ENCODE assay signal across 8 cellular contexts in the genomic region with DNA sequence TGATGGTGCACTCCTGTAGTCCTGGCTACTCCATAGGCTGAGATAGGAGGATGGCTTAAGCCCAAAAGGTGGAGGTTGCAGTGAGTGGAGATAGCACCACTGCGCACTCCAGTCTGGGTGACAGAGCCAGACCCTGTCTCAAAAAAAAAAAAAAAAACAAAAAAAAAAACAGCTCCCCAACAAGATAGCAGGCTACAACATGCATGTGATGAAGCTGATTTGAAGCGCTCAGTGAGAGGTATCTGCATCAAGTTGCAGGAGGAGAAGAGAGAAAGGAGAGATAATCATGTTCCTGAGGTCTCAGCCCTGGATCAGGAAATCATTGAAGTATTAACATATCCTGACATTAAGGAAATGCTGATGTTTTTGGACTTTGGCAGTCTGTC. TPM values are rescaled to one million over a fixed set of nuclear protein-coding genes. Genes with fewer than 3 reads are reported as not detected.
DNase-seq lines count a peak whose midpoint lies in the region; ATAC-seq, FAIRE-seq and TF ChIP-seq lines count a peak whose summit lies in the region.

No MANE protein-coding gene starts in this region.

- intact Hi-C loops in K562 (cut with micrococcal nuclease) = no loop called here

- DNase-seq in T-helper 1 cell = no peak
- peak; percentile 26 to 64 (median 40) for DNase-seq in K562 (ENCODE audit: extremely low read depth in 1 of 4, low spot score in 3 of 4)
- DNase-seq in hepatocyte (ENCODE audit: low spot score) = no peak
- no peak for DNase-seq in retina
- DNase-seq in middle frontal gyrus (ENCODE audit: extremely low spot score, low spot score) = no peak

- H3K4me2 ChIP-seq in Loucy (ENCODE audit: low read depth, low read length, poor library complexity, severe bottlenecking) (no peak overlapping the region), K562 (ENCODE audit: insufficient read depth, low read length) (peak overlapping the region; percentile 66), neural cell (ENCODE audit: low read length) (no peak overlapping the region), hepatocyte (no peak overlapping the region)

- in situ Hi-C loops in K562 (cut with MboI) = loop anchor here (10.0 kb wide), 1 partner anchor 652 kb away; no protein-coding TSS in a partner anchor

- BruUV-seq in K562 (replicated peaks; lab: Mats Ljungman, UMichigan) = no TSS peak

- TF ChIP-seq POLR2A in K562 (conservative IDR thresholded peaks at IDR 0.05) = no peak

- no peaks in the 10 kb centered on the region for H3K9me1 ChIP-seq in K562 (ENCODE audit: control insufficient read depth, insufficient read depth, low read length)

- H3K4me3 Mint-ChIP-seq in T-helper 1 cell treated with Interleukin-12 subunit alpha and Interleukin-12 subunit beta and Interleukin-4 antibody, amounts not matched to agents 30 μg/mL and 1 μg/mL, for 36 hours = peak overlapping the region; percentile 99

- FAIRE-seq in K562 (lab: Jason Lieb, UNC) = no peak

- H3K27ac Mint-ChIP-seq in T-helper 1 cell treated with Interleukin-12 subunit alpha and Interleukin-12 subunit beta and Interleukin-4 antibody, amounts not matched to agents 30 μg/mL and 1 μg/mL, for 36 hours = no peak overlapping the region

- peak; percentile 47 for ATAC-seq in K562

- no peak for TF ChIP-seq RAD21 in K562 (CRISPR knock-in tag; conservative IDR thresholded peaks at IDR 0.05 in 1 of 2, IDR thresholded peaks at IDR 0.05 in 1 of 2)
- no peak for TF ChIP-seq RAD21 in neural cell (conservative IDR thresholded peaks at IDR 0.05)

- H3K9me3 ChIP-seq in Loucy (ENCODE audit: insufficient read depth, low read depth, low read length) (no peaks in the 10 kb centered on the region), K562 (replicated peaks; ENCODE audit: control insufficient read depth, insufficient read depth, low read depth, low read length) (no peaks in the 10 kb centered on the region), neural cell (ENCODE audit: low read length) (no peaks in the 10 kb centered on the region), hepatocyte (ENCODE audit: low read depth) (no peaks in the 10 kb centered on the region)

- CTCF ChIA-PET in K562 (lab: Yijun Ruan, JAX; ENCODE audit: low intra/inter-chr PET ratio) = no interaction called here

- no peaks in the 10 kb centered on the region for H3K9me3 Mint-ChIP-seq in T-helper 1 cell treated with Interleukin-12 subunit alpha and Interleukin-12 subunit beta and Interleukin-4 antibody, amounts not matched to agents 30 μg/mL and 1 μg/mL, for 36 hours

- no peak for TF ChIP-seq CTCF in Loucy (conservative IDR thresholded peaks at IDR 0.05; ENCODE audit: low read length)
- no peak for TF ChIP-seq CTCF in K562 (IDR thresholded peaks at IDR 0.05 in 2 of 3, conservative IDR thresholded peaks at IDR 0.05 in 1 of 3; ENCODE audit: insufficient read depth in 2 of 3, low read depth in 1 of 3, low read length in 3 of 3)
- no peak for TF ChIP-seq CTCF in neural cell (IDR thresholded peaks at IDR 0.05; ENCODE audit: poor library complexity, severe bottlenecking)
- TF ChIP-seq CTCF in hepatocyte (IDR thresholded peaks at IDR 0.05; ENCODE audit: poor library complexity) = no peak

- peaks cover 18% of the 10 kb centered on the region for H3K4me1 Mint-ChIP-seq in T-helper 1 cell treated with Interleukin-12 subunit alpha and Interleukin-12 subunit beta and Interleukin-4 antibody, amounts not matched to agents 30 μg/mL and 1 μg/mL, for 36 hours (ENCODE audit: low read depth)

- H2AFZ ChIP-seq in Loucy (ENCODE audit: low read length) = peak overlapping the region; percentile 71
- H2AFZ ChIP-seq in K562 (ENCODE audit: low read depth, low read length) = peak overlapping the region; percentile 93
- no peak overlapping the region for H2AFZ ChIP-seq in neural cell (ENCODE audit: low read depth, low read length)
- H2AFZ ChIP-seq in hepatocyte = no peak overlapping the region

- H3K9ac ChIP-seq in Loucy (ENCODE audit: low read depth, low read length, poor library complexity, severe bottlenecking) (peak overlapping the region; percentile 98), K562 (ENCODE audit: insufficient read depth in 1 of 2, low read depth in 2 of 2, low read length in 2 of 2) (peak overlapping the region in 1 of 2 experiments; percentile 98; a peak in 2 of 4 replicates), neural cell (ENCODE audit: low read length) (peak overlapping the region; percentile 74)

- H3K4me1 ChIP-seq in Loucy (ENCODE audit: insufficient read depth, low read length, poor library complexity, severe bottlenecking) (peaks cover 15% of the 10 kb centered on the region), K562 (replicated peaks in 1 of 2; ENCODE audit: control insufficient read depth in 2 of 2, insufficient read depth in 2 of 2, low read length in 2 of 2) (peaks cover 10 to 18% of the 10 kb centered on the region in 2 experiments; a peak in 4 of 5 replicates), hepatocyte (ENCODE audit: insufficient read depth) (peaks cover 7% of the 10 kb centered on the region)

- H3F3A ChIP-seq in Loucy (ENCODE audit: low read depth) (no peaks in the 10 kb centered on the region), neural cell (ENCODE audit: insufficient read depth, low read length, poor library complexity, severe bottlenecking) (no peaks in the 10 kb centered on the region)

- peak overlapping the region; percentile 95 for H3K27ac ChIP-seq in K562 (ENCODE audit: extremely low read depth, low read depth, low read length)
- H3K27ac ChIP-seq in neural cell (ENCODE audit: low read length) = peak overlapping the region; percentile 26
- H3K27ac ChIP-seq in hepatocyte = no peak overlapping the region

- POLR2A ChIA-PET in K562 (lab: Yijun Ruan, JAX) = interaction anchor here (0.6 to 2.1 kb wide), 18 partner anchors 9 to 381 kb away, joined by 3 to 18 read pairs (median 4); partner anchors contain the start of gene RPP25

- peaks cover 2% of the 10 kb centered on the region for H3K36me3 Mint-ChIP-seq in T-helper 1 cell treated with Interleukin-12 subunit alpha and Interleukin-12 subunit beta and Interleukin-4 antibody, amounts not matched to agents 30 μg/mL and 1 μg/mL, for 36 hours (ENCODE audit: low read depth)

- H3K9me2 ChIP-seq in Loucy (replicated peaks; ENCODE audit: low read depth, low read length) (no peaks in the 10 kb centered on the region), neural cell (ENCODE audit: insufficient read depth, low read length) (no peaks in the 10 kb centered on the region), hepatocyte (replicated peaks; ENCODE audit: insufficient read depth) (no peaks in the 10 kb centered on the region)

- no peak overlapping the region for H3K4me3 ChIP-seq in Loucy (ENCODE audit: low read length, poor library complexity, severe bottlenecking)
- H3K4me3 ChIP-seq in K562 = no peak overlapping the region
- no peak overlapping the region for H3K4me3 ChIP-seq in neural cell (ENCODE audit: low read length)
- H3K4me3 ChIP-seq in hepatocyte = no peak overlapping the region

- peaks cover 19% of the 10 kb centered on the region for H3K79me2 ChIP-seq in Loucy (ENCODE audit: insufficient read depth, low read length)
- H3K79me2 ChIP-seq in K562 (ENCODE audit: control insufficient read depth, insufficient read depth, low read length) = peaks cover 19% of the 10 kb centered on the region
- H3K79me2 ChIP-seq in neural cell (replicated peaks; ENCODE audit: insufficient read depth, low read length) = peaks cover 4% of the 10 kb centered on the region
- peaks cover 21% of the 10 kb centered on the region for H3K79me2 ChIP-seq in hepatocyte

- no peaks in the 10 kb centered on the region for H4K20me1 ChIP-seq in Loucy (ENCODE audit: insufficient read depth, low read length, poor library complexity, severe bottlenecking)
- H4K20me1 ChIP-seq in K562 (replicated peaks; ENCODE audit: control insufficient read depth, insufficient read depth, low read length) = no peaks in the 10 kb centered on the region
- no peaks in the 10 kb centered on the region for H4K20me1 ChIP-seq in neural cell (ENCODE audit: insufficient read depth)
- H4K20me1 ChIP-seq in hepatocyte (ENCODE audit: insufficient read depth, poor library complexity, severe bottlenecking) = no peaks in the 10 kb centered on the region

- H3K27me3 ChIP-seq in Loucy (ENCODE audit: insufficient read depth, low read length, poor library complexity, severe bottlenecking) (no peaks in the 10 kb centered on the region), K562 (ENCODE audit: control insufficient read depth in 2 of 2, insufficient read depth in 2 of 2, low read length in 2 of 2) (no peaks in the 10 kb centered on the region; a peak in 1 of 5 replicates), neural cell (ENCODE audit: insufficient read depth, low read depth, low read length) (no peaks in the 10 kb centered on the region), hepatocyte (no peaks in the 10 kb centered on the region)

- TF ChIP-seq EP300 in K562 (IDR thresholded peaks at IDR 0.05; ENCODE audit: low read length) = no peak
- no peak for TF ChIP-seq EP300 in neural cell (conservative IDR thresholded peaks at IDR 0.05; ENCODE audit: poor library complexity, severe bottlenecking)

- H3K36me3 ChIP-seq in Loucy (ENCODE audit: insufficient read depth, low read length) (no peaks in the 10 kb centered on the region), K562 (ENCODE audit: control insufficient read depth, insufficient read depth, low read length) (peaks cover 12% of the 10 kb centered on the region), neural cell (ENCODE audit: insufficient read depth, low read length) (no peaks in the 10 kb centered on the region), hepatocyte (replicated peaks; ENCODE audit: insufficient read depth, low read depth) (no peaks in the 10 kb centered on the region)

- 21% methylated on average over 2 of the region's 2 CpGs for WGBS in K562 (ENCODE audit: insufficient coverage, low coverage, missing lambda C conversion rate)
- WGBS in hepatocyte (ENCODE audit: low lambda C conversion rate, missing lambda C conversion rate) = 94% methylated on average over 2 of the region's 2 CpGs

- H3K27me3 Mint-ChIP-seq in T-helper 1 cell treated with Interleukin-12 subunit alpha and Interleukin-12 subunit beta and Interleukin-4 antibody, amounts not matched to agents 30 μg/mL and 1 μg/mL, for 36 hours (ENCODE audit: low read depth) = no peaks in the 10 kb centered on the region

RNA-seq across cellular contexts. Expression of gene PPCDC, which starts 0.6 kb away (rescaled TPM):
- total RNA-seq in K562 (2011; cell fraction: chromatin; rRNA removed; ENCODE audit: low replicate concordance) = 20.0 and 54.1 TPM in 2 replicates
- total RNA-seq in K562 (2011; cell fraction: nucleolus; rRNA removed) = 31.7 TPM in 2 replicates
- total RNA-seq in K562 (2011; cell fraction: nucleoplasm; rRNA removed) = 24.1 and 30.8 TPM in 2 replicates
- 16.3 and 17.1 TPM in 2 replicates for total RNA-seq in K562 (2014; rRNA removed)
- 6.4 and 10.9 TPM in 2 replicates for total RNA-seq in K562 (2014; rRNA removed; fragmentation: Illumina TruSeq; extraction: Trizol)
- 9.7 and 13.5 TPM in 2 replicates for total RNA-seq in K562 (2015; rRNA removed; fragmentation: Illumina TruSeq; extraction: Trizol)
- total RNA-seq in K562 (2021) = 15.2 and 16.7 TPM in 2 replicates
- polyA plus RNA-seq in K562 (2011; rRNA removed) = 16.7 and 17.9 TPM in 2 replicates
- polyA plus RNA-seq in K562 (2011; cell fraction: cytosol; rRNA removed) = 26.9 and 55.6 TPM in 2 replicates
- polyA plus RNA-seq in K562 (2011; cell fraction: nucleus; rRNA removed) = 22.7 and 31.8 TPM in 2 replicates
- polyA plus RNA-seq in K562 (2012) = 11.4 and 15.7 TPM in 2 replicates
- 21.7 and 24.9 TPM in 2 replicates for polyA plus RNA-seq in K562 (2014; fragmentation: Illumina TruSeq; extraction: Trizol)
- 10 to 100 TPM; 50.0 to 53.6 TPM for polyA plus RNA-seq in K562 (2014; fragmentation: Nextera tagmentation; extraction: Ambion mirVana)
- polyA plus RNA-seq in K562 (2014; rRNA removed) = 34.8 and 41.6 TPM in 2 replicates
- polyA minus RNA-seq in K562 (2011; rRNA and poly(A)+ RNA removed) = 6.7 and 7.8 TPM in 2 replicates
- polyA minus RNA-seq in K562 (2011; cell fraction: cytosol; rRNA and poly(A)+ RNA removed) = 6.4 and 9.0 TPM in 2 replicates
- 12.3 and 15.2 TPM in 2 replicates for polyA minus RNA-seq in K562 (2011; cell fraction: nucleus; rRNA and poly(A)+ RNA removed)
- 9.0 and 13.6 TPM in 2 replicates for polyA plus RNA-seq in neural cell
- 7.1 and 8.2 TPM in 2 replicates for polyA minus RNA-seq in neural cell
- 16.4 and 20.8 TPM in 2 replicates for total RNA-seq in hepatocyte
- 17.8 and 21.1 TPM in 2 replicates for polyA plus RNA-seq in hepatocyte

RNA-seq across cellular contexts. Expression of gene SCAMP5, which starts 27.4 kb away (rescaled TPM):
- total RNA-seq in K562 (2011; cell fraction: chromatin; rRNA removed; ENCODE audit: low replicate concordance) = not detected in 2 replicates
- 0.33 TPM in 1 of 2 replicates, not detected in the other for total RNA-seq in K562 (2011; cell fraction: nucleolus; rRNA removed)
- not detected in 2 replicates for total RNA-seq in K562 (2011; cell fraction: nucleoplasm; rRNA removed)
- total RNA-seq in K562 (2014; rRNA removed) (not detected in 2 replicates), K562 (2014; rRNA removed; fragmentation: Illumina TruSeq; extraction: Trizol) (not detected in 2 replicates), K562 (2015; rRNA removed; fragmentation: Illumina TruSeq; extraction: Trizol) (0.08 and 0.11 TPM in 2 replicates), K562 (2021) (0.27 and 0.31 TPM in 2 replicates), hepatocyte (17.8 and 18.8 TPM in 2 replicates)
- polyA plus RNA-seq in K562 (2011; rRNA removed) (0.24 and 0.29 TPM in 2 replicates), K562 (2014; fragmentation: Illumina TruSeq; extraction: Trizol) (0.09 and 0.15 TPM in 2 replicates), K562 (2014; fragmentation: Nextera tagmentation; extraction: Ambion mirVana) (not detected), K562 (2014; rRNA removed) (not detected in 2 replicates), neural cell (92.5 and 104 TPM in 2 replicates), hepatocyte (7.8 and 10.6 TPM in 2 replicates)
- 0.15 and 0.18 TPM in 2 replicates for polyA plus RNA-seq in K562 (2011; cell fraction: cytosol; rRNA removed)
- polyA plus RNA-seq in K562 (2011; cell fraction: nucleus; rRNA removed) = 0.14 and 0.15 TPM in 2 replicates
- 0.14 and 0.21 TPM in 2 replicates for polyA plus RNA-seq in K562 (2012)
- 0.11 and 0.42 TPM in 2 replicates for polyA minus RNA-seq in K562 (2011; rRNA and poly(A)+ RNA removed)
- polyA minus RNA-seq in K562 (2011; cell fraction: cytosol; rRNA and poly(A)+ RNA removed) = not detected in 2 replicates
- not detected in 2 replicates for polyA minus RNA-seq in K562 (2011; cell fraction: nucleus; rRNA and poly(A)+ RNA removed)
- 93.2 and 93.7 TPM in 2 replicates for polyA minus RNA-seq in neural cell

Comparison
In these comparisons a context has a peak if more than half of its experiments do, and no peak if none do; other contexts are left out.
1. DNase-seq: peak in K562 (4 of 4); none in T-helper 1 cell (0 of 5), hepatocyte (single experiment), retina (single experiment) and middle frontal gyrus (single experiment).
2. H2AFZ ChIP-seq: peak in Loucy (single experiment) and K562 (single experiment); none in neural cell (single experiment) and hepatocyte (single experiment).